Comparison of ENCODE assay signal across 9 cellular contexts in genomic region chr1:50724626-50725286, GRCh38.
DNase-seq lines count a peak whose midpoint lies in the region; ATAC-seq and TF ChIP-seq lines count a peak whose summit lies in the region.
"Had no signal": no experiment of that assay in that cellular context is flagged by ENCODE, and none has a peak within 500 bp of the region (broad histone marks: within the 10 kb centered on the region; RNA-seq: fewer than 3 reads in every experiment).

No MANE protein-coding gene starts in this region.

- H3K36me3 ChIP-seq in CD4-positive, CD25-positive, alpha-beta regulatory T cell (ENCODE audit: control insufficient read depth, insufficient read depth, low read length) = peaks cover 2% of the 10 kb centered on the region

- H3K4me1 ChIP-seq in CD4-positive, CD25-positive, alpha-beta regulatory T cell (ENCODE audit: control insufficient read depth, insufficient read depth, low read length, poor library complexity, severe bottlenecking) = peaks cover 21% of the 10 kb centered on the region

- peaks cover 27% of the 10 kb centered on the region for H3K36me3 Mint-ChIP-seq in CD4-positive, CD25-positive, alpha-beta regulatory T cell
- peaks cover 14% of the 10 kb centered on the region for H3K36me3 Mint-ChIP-seq in activated B cell treated with CpG ODN at 0.5 μM for 24 hours (ENCODE audit: low read depth)

- H3K27ac ChIP-seq in CD4-positive, CD25-positive, alpha-beta regulatory T cell (ENCODE audit: insufficient read depth, low read length, poor library complexity, severe bottlenecking) = peak overlapping the region; percentile 58
- H3K27ac ChIP-seq in RWPE1 = no peak overlapping the region

- peak; percentile 47 to 50 for ATAC-seq in CD4-positive, CD25-positive, alpha-beta regulatory T cell (ENCODE audit: low read depth in 2 of 2)
- peak; percentile 88 for ATAC-seq in GM19372 (IDR thresholded peaks at IDR 0.05; ENCODE audit: low read depth, unreplicated experiment)
- ATAC-seq in HG03159 (IDR thresholded peaks at IDR 0.05; ENCODE audit: unreplicated experiment) = peak; percentile 76
- peak; percentile 75 for ATAC-seq in activated B cell treated with CpG ODN at 0.5 μM for 24 hours (ENCODE audit: low read depth)
- ATAC-seq: left colon had no signal

- intact Hi-C loops in activated B cell treated with CpG ODN at 0.5 μM for 24 hours (cut with micrococcal nuclease) = no loop called here
- intact Hi-C loops in head of caudate nucleus (cut with DNase I) = no loop called here

- no peaks in the 10 kb centered on the region for H3K27me3 ChIP-seq in CD4-positive, CD25-positive, alpha-beta regulatory T cell (ENCODE audit: control insufficient read depth, insufficient read depth, low read length)

- POLR2A ChIA-PET in activated B cell treated with CpG ODN at 0.5 μM for 24 hours (lab: Charles Lee) = no interaction called here
- POLR2A ChIA-PET in RWPE1 (lab: Yijun Ruan, JAX; ENCODE audit: low non-redundant PET) = no interaction called here

- H3K9me3 Mint-ChIP-seq in CD4-positive, CD25-positive, alpha-beta regulatory T cell = no peaks in the 10 kb centered on the region
- H3K9me3 Mint-ChIP-seq in activated B cell treated with CpG ODN at 0.5 μM for 24 hours = peaks cover 3% of the 10 kb centered on the region

- peak overlapping the region; percentile 52 for H3K4me3 ChIP-seq in CD4-positive, CD25-positive, alpha-beta regulatory T cell (ENCODE audit: low read depth, low read length)

- peak overlapping the region; percentile 64 to 77 (median 72) for H3K27ac Mint-ChIP-seq in CD4-positive, CD25-positive, alpha-beta regulatory T cell
- peak overlapping the region; percentile 62 for H3K27ac Mint-ChIP-seq in activated B cell treated with CpG ODN at 0.5 μM for 24 hours

- TF ChIP-seq CTCF in activated B cell treated with CpG ODN at 0.5 μM for 24 hours (IDR thresholded peaks at IDR 0.05) (no peak), RWPE1 (conservative IDR thresholded peaks at IDR 0.05; ENCODE audit: low read depth) (no peak)

- peak in 2 of 3 donors; percentile 6 to 69 for DNase-seq in CD4-positive, CD25-positive, alpha-beta regulatory T cell
- DNase-seq in activated B cell treated with CpG ODN at 0.5 μM for 24 hours (no peak), RWPE1 (ENCODE audit: low spot score) (no peak), head of caudate nucleus (no peak)
- DNase-seq in stimulated activated CD4-positive, alpha-beta T cell treated with anti-CD3 and anti-CD28 coated beads, Interleukin-2, amount 100 ng/mL, for 48 hours = no peak
- DNase-seq in stimulated activated CD4-positive, alpha-beta T cell treated with anti-CD3 and anti-CD28 coated beads, Interleukin-1b, Interleukin-23, amount 100 ng/mL, for 48 hours = no peak
- DNase-seq: left colon had no signal

- H3K4me3 Mint-ChIP-seq in CD4-positive, CD25-positive, alpha-beta regulatory T cell = peak overlapping the region in 3 of 4 donors; percentile 2 to 37 (median 22)
- no peak overlapping the region for H3K4me3 Mint-ChIP-seq in activated B cell treated with CpG ODN at 0.5 μM for 24 hours

- no peaks in the 10 kb centered on the region for H3K9me3 ChIP-seq in CD4-positive, CD25-positive, alpha-beta regulatory T cell (ENCODE audit: control insufficient read depth in 2 of 2, low read length in 2 of 2)

- no peaks in the 10 kb centered on the region for H3K27me3 Mint-ChIP-seq in CD4-positive, CD25-positive, alpha-beta regulatory T cell
- no peaks in the 10 kb centered on the region for H3K27me3 Mint-ChIP-seq in activated B cell treated with CpG ODN at 0.5 μM for 24 hours

- peaks cover 24 to 34% (median 28%) of the 10 kb centered on the region in 4 donors for H3K4me1 Mint-ChIP-seq in CD4-positive, CD25-positive, alpha-beta regulatory T cell
- peaks cover 42% of the 10 kb centered on the region for H3K4me1 Mint-ChIP-seq in activated B cell treated with CpG ODN at 0.5 μM for 24 hours

- CTCF ChIA-PET in activated B cell treated with CpG ODN at 0.5 μM for 24 hours (lab: Charles Lee) = interaction anchor here (1.3 kb wide), 1 partner anchor 21 kb away, joined by 3 read pairs; no protein-coding TSS in a partner anchor
- CTCF ChIA-PET in RWPE1 (lab: Yijun Ruan, JAX) = interaction anchor here (0.8 kb wide), 1 partner anchor 64 kb away, joined by 4 read pairs; no protein-coding TSS in a partner anchor

Comparison
In these comparisons a context has a peak if more than half of its experiments do, and no peak if none do; other contexts are left out.
1. DNase-seq: peak in CD4-positive, CD25-positive, alpha-beta regulatory T cell (2 of 3); none in activated B cell treated with CpG ODN at 0.5 μM for 24 hours (single experiment), stimulated activated CD4-positive, alpha-beta T cell treated with anti-CD3 and anti-CD28 coated beads, Interleukin-2, amount 100 ng/mL, for 48 hours (0 of 2), stimulated activated CD4-positive, alpha-beta T cell treated with anti-CD3 and anti-CD28 coated beads, Interleukin-1b, Interleukin-23, amount 100 ng/mL, for 48 hours (single experiment), RWPE1 (single experiment) and head of caudate nucleus (0 of 42).
2. Peak in every context shown above with its lines, with median percentiles within 50 percentile points of each other: ATAC-seq.